11 cellular contexts compared by ENCODE assay signal in the genomic region with DNA sequence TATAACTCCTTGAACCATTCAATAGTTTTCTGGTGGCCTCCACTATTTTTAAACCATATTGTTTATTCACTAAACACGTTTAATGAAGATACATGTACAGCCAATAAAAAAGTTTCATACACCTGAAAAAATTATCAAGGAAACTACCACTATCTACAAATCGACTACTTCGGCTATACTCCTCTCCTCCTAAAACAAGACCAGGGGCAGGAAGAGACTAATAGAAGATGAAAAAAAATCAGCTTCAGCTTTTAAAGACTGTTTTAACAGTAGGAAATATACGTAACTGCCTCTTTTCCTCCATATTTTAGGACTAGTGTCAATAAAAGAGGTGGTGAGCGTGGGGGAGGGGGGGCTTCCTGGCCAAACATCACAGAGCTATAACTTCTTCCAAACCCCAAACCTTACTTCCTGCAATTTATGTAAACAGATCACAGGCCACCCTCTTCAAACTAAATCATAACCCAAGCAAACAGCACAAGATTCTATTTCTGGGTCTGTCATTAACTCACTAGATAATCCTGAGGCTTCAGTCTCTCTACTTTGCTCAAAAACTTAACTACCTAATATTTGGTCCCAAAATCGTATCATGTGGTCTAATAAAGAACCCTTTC. TPM values are rescaled to one million over a fixed set of nuclear protein-coding genes. Genes with fewer than 3 reads are reported as not detected.
DNase-seq lines count a peak whose midpoint lies in the region; ATAC-seq and TF ChIP-seq lines count a peak whose summit lies in the region.
"Had no signal": no experiment of that assay in that cellular context is flagged by ENCODE, and none has a peak within 500 bp of the region (broad histone marks: within the 10 kb centered on the region; RNA-seq: fewer than 3 reads in every experiment).

No MANE protein-coding gene starts in this region.

- no peak overlapping the region for H3K27ac ChIP-seq in trophoblast cell (ENCODE audit: low read depth, low read length)

- no peak overlapping the region for H3K14ac ChIP-seq in trophoblast cell (ENCODE audit: low read length)

- no peaks in the 10 kb centered on the region for H3K4me1 ChIP-seq in trophoblast cell (ENCODE audit: control insufficient read depth in 1 of 2, insufficient read depth in 2 of 2, low read length in 2 of 2)

- H3K27me3 Mint-ChIP-seq in HFFc6 (ENCODE audit: insufficient read depth), result no peaks in the 10 kb centered on the region
- H3K27me3 Mint-ChIP-seq: dendritic cell treated with granulocyte-macrophage colony-stimulating factor and Interleukin-4, amounts not matched to agents 40 ng/mL and 50 ng/mL, for 4 days had no signal

- H2AK5ac ChIP-seq in trophoblast cell (ENCODE audit: low read length), result no peak overlapping the region

- H3K4me3 ChIP-seq in trophoblast cell (ENCODE audit: low read depth, low read length), result no peak overlapping the region

- H4K12ac ChIP-seq in trophoblast cell (ENCODE audit: low read depth, low read length), result no peak overlapping the region

- H3K79me2 ChIP-seq in trophoblast cell (ENCODE audit: control insufficient read depth, insufficient read depth, low read length, poor library complexity), result peaks cover 2% of the 10 kb centered on the region

- no peak overlapping the region for H3K18ac ChIP-seq in trophoblast cell (ENCODE audit: low read length)

- peak overlapping the region; percentile 68 for H3K27ac Mint-ChIP-seq in HFFc6
- H3K27ac Mint-ChIP-seq: dendritic cell treated with granulocyte-macrophage colony-stimulating factor and Interleukin-4, amounts not matched to agents 40 ng/mL and 50 ng/mL, for 4 days had no signal

- DNase-seq in HFFc6 (no peak), T-helper 22 cell (ENCODE audit: low read depth) (peak; percentile 25), trophoblast cell (no peak), OCI-M1 (lab: John Stamatoyannopoulos, UW) (no peak), NCI-H82 treated with DMSO at 0.1 percent for 48 hours (lab: John Stamatoyannopoulos, UW; ENCODE audit: unreplicated experiment) (no peak)
- peak; percentile 15 for DNase-seq in effector CD8-positive, alpha-beta T cell (lab: John Stamatoyannopoulos, UW)
- DNase-seq: mesendoderm, NCI-H146 had no signal

- H3K27me3 ChIP-seq in trophoblast cell (ENCODE audit: insufficient read depth, low read length), result no peaks in the 10 kb centered on the region

- no peak overlapping the region for H2BK120ac ChIP-seq in trophoblast cell (ENCODE audit: insufficient read depth, low read length, poor library complexity)

- H2AFZ ChIP-seq in trophoblast cell (ENCODE audit: insufficient read depth, low read length, poor library complexity), result no peak overlapping the region

- no peak overlapping the region for H4K91ac ChIP-seq in trophoblast cell (ENCODE audit: low read depth, low read length)

- no peak for TF ChIP-seq CTCF in HFFc6 (IDR thresholded peaks at IDR 0.05)

- peak overlapping the region; percentile 69 for H3K4ac ChIP-seq in trophoblast cell (ENCODE audit: low read depth, low read length)

- no CpG with 5 or more reads among the region's 6 CpGs for WGBS in trophoblast cell (ENCODE audit: extremely low coverage, insufficient coverage, insufficient read length)

- no peak overlapping the region for H3K4me2 ChIP-seq in trophoblast cell (ENCODE audit: low read length)

- H3K23ac ChIP-seq in trophoblast cell (ENCODE audit: low read length), result no peak overlapping the region

- no peak overlapping the region for H4K8ac ChIP-seq in trophoblast cell (ENCODE audit: low read depth, low read length)

- peak overlapping the region; percentile 45 for H3K4me3 Mint-ChIP-seq in HFFc6
- H3K4me3 Mint-ChIP-seq: dendritic cell treated with granulocyte-macrophage colony-stimulating factor and Interleukin-4, amounts not matched to agents 40 ng/mL and 50 ng/mL, for 4 days had no signal

- no peak overlapping the region for H3K9ac ChIP-seq in trophoblast cell (ENCODE audit: low read length)

- H3K9me3 ChIP-seq in trophoblast cell (ENCODE audit: insufficient read depth, low read depth, low read length), result no peaks in the 10 kb centered on the region

- no peaks in the 10 kb centered on the region for H3K79me1 ChIP-seq in trophoblast cell (ENCODE audit: low read length)

- peaks cover 11% of the 10 kb centered on the region for H3K36me3 Mint-ChIP-seq in HFFc6 (ENCODE audit: low read depth)

- no peaks in the 10 kb centered on the region for H3K36me3 ChIP-seq in trophoblast cell (ENCODE audit: control insufficient read depth in 1 of 2, insufficient read depth in 2 of 2, low read length in 2 of 2)

- no peak overlapping the region for H2BK5ac ChIP-seq in trophoblast cell (ENCODE audit: low read depth, low read length, poor library complexity)

- peaks cover 91% of the 10 kb centered on the region for H3K4me1 Mint-ChIP-seq in HFFc6 (ENCODE audit: low read depth)

- H2BK12ac ChIP-seq in trophoblast cell (ENCODE audit: low read length), result no peak overlapping the region

- H3K9me3 Mint-ChIP-seq in HFFc6, result no peaks in the 10 kb centered on the region
- H3K9me3 Mint-ChIP-seq: dendritic cell treated with granulocyte-macrophage colony-stimulating factor and Interleukin-4, amounts not matched to agents 40 ng/mL and 50 ng/mL, for 4 days had no signal

- ATAC-seq in HG02610 (IDR thresholded peaks at IDR 0.05; ENCODE audit: unreplicated experiment) (no peak), HG02938 (IDR thresholded peaks at IDR 0.05; ENCODE audit: unreplicated experiment) (no peak)

RNA-seq across cellular contexts. Expression of gene FOXJ3, which starts 15.1 kb away (rescaled TPM):
- total RNA-seq in HFFc6 (2021; fragmentation: NEBNext Ultra II Directional; extraction: Animal tissue kit (Norgen Biotek cat#: 25700)), result 10 to 100 TPM; 24.5 to 31.3 (median 28.9) TPM
- 30.7 and 33.3 TPM in 2 replicates for polyA plus RNA-seq in trophoblast cell (2013)

Comparison
In these comparisons a context has a peak if more than half of its experiments do, and no peak if none do; other contexts are left out.
1. DNase-seq: peak in T-helper 22 cell (single experiment) and effector CD8-positive, alpha-beta T cell (single experiment); none in HFFc6 (single experiment), trophoblast cell (0 of 2), OCI-M1 (single experiment) and NCI-H82 treated with DMSO at 0.1 percent for 48 hours (single experiment).